13 cellular contexts compared by ENCODE assay signal in the genomic region with DNA sequence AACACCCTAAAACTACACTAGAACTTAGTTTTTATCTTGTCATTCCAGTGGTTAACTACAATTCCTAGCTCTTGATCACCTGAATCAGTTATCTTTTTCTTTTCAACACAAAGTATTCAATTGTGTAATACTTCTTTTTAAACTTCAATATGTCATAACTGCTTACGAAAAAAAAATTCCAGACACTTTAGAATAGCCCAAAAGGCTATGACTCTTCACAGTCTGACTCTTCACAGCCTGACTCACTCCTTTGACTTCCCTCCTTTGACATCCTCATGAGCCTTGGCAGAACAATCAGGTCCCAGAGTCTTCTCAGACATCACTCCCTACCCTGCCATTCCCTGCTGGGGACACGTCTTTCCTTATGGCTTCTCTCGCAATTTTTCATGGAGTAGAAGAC.
DNase-seq lines count a peak whose midpoint lies in the region; TF ChIP-seq lines count a peak whose summit lies in the region.
"Had no signal": no experiment of that assay in that cellular context is flagged by ENCODE, and none has a peak within 500 bp of the region (broad histone marks: within the 10 kb centered on the region; RNA-seq: fewer than 3 reads in every experiment).

No MANE protein-coding gene starts in this region.

- H2AK5ac ChIP-seq in trophoblast cell (ENCODE audit: low read length), result no peak overlapping the region

- TF ChIP-seq CTCF in RWPE1 (conservative IDR thresholded peaks at IDR 0.05; ENCODE audit: low read depth) (no peak), esophagus squamous epithelium (IDR thresholded peaks at IDR 0.05) (no peak), right atrium auricular region (IDR thresholded peaks at IDR 0.05) (no peak)

- H3K27me3 ChIP-seq in trophoblast cell (ENCODE audit: insufficient read depth, low read length) (no peaks in the 10 kb centered on the region), esophagus squamous epithelium (no peaks in the 10 kb centered on the region), right atrium auricular region (no peaks in the 10 kb centered on the region)

- H3K27ac ChIP-seq in RWPE1 (no peak overlapping the region), epithelial cell of prostate (no peak overlapping the region), trophoblast cell (ENCODE audit: low read depth, low read length) (no peak overlapping the region), esophagus squamous epithelium (no peak overlapping the region), right atrium auricular region (no peak overlapping the region)

- H3K4ac ChIP-seq in trophoblast cell (ENCODE audit: low read depth, low read length), result no peak overlapping the region

- TF ChIP-seq POLR2A in esophagus squamous epithelium (IDR thresholded peaks at IDR 0.05), result no peak

- no peak overlapping the region for H2BK5ac ChIP-seq in trophoblast cell (ENCODE audit: low read depth, low read length, poor library complexity)

- no peak overlapping the region for H2AFZ ChIP-seq in trophoblast cell (ENCODE audit: insufficient read depth, low read length, poor library complexity)

- H3K4me2 ChIP-seq in trophoblast cell (ENCODE audit: low read length), result no peak overlapping the region

- H4K8ac ChIP-seq in trophoblast cell (ENCODE audit: low read depth, low read length), result no peak overlapping the region

- H3K79me1 ChIP-seq in trophoblast cell (ENCODE audit: low read length), result no peaks in the 10 kb centered on the region

- H3K9ac ChIP-seq in trophoblast cell (ENCODE audit: low read length), result no peak overlapping the region

- no peak overlapping the region for H3K14ac ChIP-seq in trophoblast cell (ENCODE audit: low read length)

- no peaks in the 10 kb centered on the region for H3K4me1 ChIP-seq in trophoblast cell (ENCODE audit: control insufficient read depth in 1 of 2, insufficient read depth in 2 of 2, low read length in 2 of 2)
- peaks cover 0 to 3% (median 0%) of the 10 kb centered on the region in 3 donors for H3K4me1 ChIP-seq in esophagus squamous epithelium
- no peaks in the 10 kb centered on the region for H3K4me1 ChIP-seq in right atrium auricular region

- H4K12ac ChIP-seq in trophoblast cell (ENCODE audit: low read depth, low read length), result no peak overlapping the region

- no peaks in the 10 kb centered on the region for H3K79me2 ChIP-seq in trophoblast cell (ENCODE audit: control insufficient read depth, insufficient read depth, low read length, poor library complexity)

- peak; percentile 86 for DNase-seq in EH (ENCODE audit: low read depth)
- peak; percentile 26 for DNase-seq in RWPE1 (ENCODE audit: low spot score)
- DNase-seq in epithelial cell of prostate (ENCODE audit: low read depth, low spot score), result peak; percentile 67
- DNase-seq in trophoblast cell, result peak; percentile 68 to 91
- DNase-seq in stimulated activated CD4-positive, alpha-beta T cell treated with anti-CD3 and anti-CD28 coated beads, Interleukin-2, amount 100 ng/mL, for 48 hours, result no peak
- DNase-seq in RPMI8226, result no peak
- no peak for DNase-seq in esophagus squamous epithelium (lab: John Stamatoyannopoulos, UW)
- DNase-seq in right atrium auricular region (ENCODE audit: low spot score), result no peak
- DNase-seq: activated CD4-positive, CD25-positive, alpha-beta regulatory T cell treated with anti-CD3 and anti-CD28 coated beads, Interleukin-2, amount 50 U/mL, for 72 hours; cortex of kidney; islet precursor cell; NCI-H1092; NCI-H345 had no signal

- no peak overlapping the region for H2BK12ac ChIP-seq in trophoblast cell (ENCODE audit: low read length)

- H2BK120ac ChIP-seq in trophoblast cell (ENCODE audit: insufficient read depth, low read length, poor library complexity), result no peak overlapping the region

- H3K36me3 ChIP-seq in trophoblast cell (ENCODE audit: control insufficient read depth in 1 of 2, insufficient read depth in 2 of 2, low read length in 2 of 2), result no peaks in the 10 kb centered on the region
- H3K36me3 ChIP-seq in esophagus squamous epithelium, result no peaks in the 10 kb centered on the region
- no peaks in the 10 kb centered on the region for H3K36me3 ChIP-seq in right atrium auricular region

- H3K9me3 ChIP-seq in trophoblast cell (ENCODE audit: insufficient read depth, low read depth, low read length) (no peaks in the 10 kb centered on the region), esophagus squamous epithelium (no peaks in the 10 kb centered on the region), right atrium auricular region (no peaks in the 10 kb centered on the region)

- no peak overlapping the region for H3K23ac ChIP-seq in trophoblast cell (ENCODE audit: low read length)

- POLR2A ChIA-PET in RWPE1 (lab: Yijun Ruan, JAX; ENCODE audit: low non-redundant PET), result no interaction called here

- CTCF ChIA-PET in RWPE1 (lab: Yijun Ruan, JAX), result no interaction called here

- intact Hi-C loops in esophagus squamous epithelium (cut with DNase I), result no loop called here

- H3K4me3 ChIP-seq in trophoblast cell (ENCODE audit: low read depth, low read length), result no peak overlapping the region
- no peak overlapping the region for H3K4me3 ChIP-seq in esophagus squamous epithelium
- H3K4me3 ChIP-seq in right atrium auricular region, result no peak overlapping the region

- no peak overlapping the region for H4K91ac ChIP-seq in trophoblast cell (ENCODE audit: low read depth, low read length)

- no CpG with 5 or more reads among the region's 3 CpGs for WGBS in trophoblast cell (ENCODE audit: extremely low coverage, insufficient coverage, insufficient read length)
- WGBS in esophagus squamous epithelium, 2 donors, result 55 to 64% methylated on average over 3 of the region's 3 CpGs

- H3K18ac ChIP-seq in trophoblast cell (ENCODE audit: low read length), result no peak overlapping the region

Comparison
In these comparisons a context has a peak if more than half of its experiments do, and no peak if none do; other contexts are left out.
1. DNase-seq: peak in EH (single experiment), RWPE1 (single experiment), epithelial cell of prostate (single experiment) and trophoblast cell (2 of 2); none in stimulated activated CD4-positive, alpha-beta T cell treated with anti-CD3 and anti-CD28 coated beads, Interleukin-2, amount 100 ng/mL, for 48 hours (0 of 2), RPMI8226 (single experiment), esophagus squamous epithelium (single experiment) and right atrium auricular region (single experiment).